8 cellular contexts compared by ENCODE assay signal in genomic region chr1:182588460-182589396, GRCh38. TPM values are rescaled to one million over a fixed set of nuclear protein-coding genes. Genes with fewer than 3 reads are reported as not detected.
DNase-seq lines count a peak whose midpoint lies in the region; ATAC-seq and TF ChIP-seq lines count a peak whose summit lies in the region.

TSS of gene RNASEL (minus strand) at chr1:182589256. CDS start at chr1:182586806, 2,450 bp downstream.

- H3K4me1 ChIP-seq in esophagus muscularis mucosa (peaks cover 7 to 34% (median 28%) of the 10 kb centered on the region in 4 donors), muscle layer of colon (ENCODE audit: insufficient read depth, low read length) (peaks cover 27% of the 10 kb centered on the region), stomach smooth muscle (ENCODE audit: control insufficient read depth, insufficient read depth, low read length) (peaks cover 25% of the 10 kb centered on the region)

- ATAC-seq in GM18520 (IDR thresholded peaks at IDR 0.05; ENCODE audit: unreplicated experiment): peak; percentile 67
- peak; percentile 79 for ATAC-seq in HG02973 (IDR thresholded peaks at IDR 0.05; ENCODE audit: unreplicated experiment)

- peak within 1 kb of the TSS; percentile 71 to 73 (median 72) for H3K4me3 ChIP-seq in esophagus muscularis mucosa
- peak within 1 kb of the TSS; percentile 79 for H3K4me3 ChIP-seq in muscle layer of colon (ENCODE audit: low read depth in 1 of 2, low read length in 2 of 2)
- H3K4me3 ChIP-seq in stomach smooth muscle (ENCODE audit: low read length in 2 of 2): peak within 1 kb of the TSS; percentile 85 to 98

- H3K36me3 ChIP-seq in esophagus muscularis mucosa (peaks cover 0 to 10% (median 3%) of the 10 kb centered on the region in 4 donors), muscle layer of colon (ENCODE audit: insufficient read depth, low read length) (no peaks in the 10 kb centered on the region), stomach smooth muscle (ENCODE audit: control insufficient read depth in 2 of 2, insufficient read depth in 2 of 2, low read length in 2 of 2) (peaks cover 0 to 2% of the 10 kb centered on the region in 2 donors)

- WGBS in esophagus muscularis mucosa: 9% methylated on average over 21 of the region's 21 CpGs

- H3K27me3 ChIP-seq in esophagus muscularis mucosa (no peaks in the 10 kb centered on the region), muscle layer of colon (ENCODE audit: control insufficient read depth in 1 of 2, insufficient read depth in 2 of 2, low read length in 2 of 2) (no peaks in the 10 kb centered on the region), stomach smooth muscle (ENCODE audit: control insufficient read depth in 1 of 2, insufficient read depth in 2 of 2, low read length in 2 of 2) (no peaks in the 10 kb centered on the region)

- DNase-seq in AG08396 (ENCODE audit: low spot score): peak; percentile 77
- DNase-seq in NOMO-1 treated with dmso at 0.1 percent for 144 hours (lab: John Stamatoyannopoulos, UW; ENCODE audit: unreplicated experiment): peak; percentile 47
- DNase-seq in activated T-cell treated with anti-CD3 and anti-CD28 coated beads, Interleukin-2, amount 50 U/mL, for 1 hour: peak; percentile 66
- peak; percentile 94 for DNase-seq in esophagus muscularis mucosa (ENCODE audit: extremely low spot score)

- no peak for TF ChIP-seq CTCF in esophagus muscularis mucosa (IDR thresholded peaks at IDR 0.05)

- no peak for TF ChIP-seq EP300 in esophagus muscularis mucosa (IDR thresholded peaks at IDR 0.05)

- H3K9me3 ChIP-seq in esophagus muscularis mucosa (no peaks in the 10 kb centered on the region), muscle layer of colon (ENCODE audit: low read length) (no peaks in the 10 kb centered on the region), stomach smooth muscle (ENCODE audit: control insufficient read depth in 2 of 2, low read length in 2 of 2) (no peaks in the 10 kb centered on the region)

- H3K27ac ChIP-seq in esophagus muscularis mucosa (replicated peaks in 1 of 4) (peak within 1 kb of the TSS; percentile 86 to 93 (median 90)), muscle layer of colon (ENCODE audit: low read depth, low read length) (peak within 1 kb of the TSS; percentile 95), stomach smooth muscle (ENCODE audit: low read length) (peak within 1 kb of the TSS; percentile 85)

- no peak for TF ChIP-seq POLR2A in esophagus muscularis mucosa (IDR thresholded peaks at IDR 0.05; ENCODE audit: low read depth)

- H3K9ac ChIP-seq in muscle layer of colon (ENCODE audit: low read length) (peak within 1 kb of the TSS; percentile 73), stomach smooth muscle (ENCODE audit: low read length in 2 of 2) (peak within 1 kb of the TSS; percentile 83 to 95)

- intact Hi-C loops in esophagus muscularis mucosa (cut with DNase I): loop anchor here (10.0 kb wide), 1 partner anchor 134 kb away; the partner anchor contains the start of gene RGSL1

RNA-seq across cellular contexts. Expression of gene RNASEL, which starts in this region (rescaled TPM):
- 10 to 100 TPM in 1 of 4 donors, 1 to 10 TPM in 3; 6.0 to 10.8 (median 9.0) TPM for total RNA-seq in esophagus muscularis mucosa

Comparison
In these comparisons a context has a peak if more than half of its experiments do, and no peak if none do; other contexts are left out.
1. Peak in every context shown above with its lines: DNase-seq, ATAC-seq, H3K4me3 ChIP-seq and H3K27ac ChIP-seq.